9 cellular contexts compared by ENCODE assay signal in the genomic region with DNA sequence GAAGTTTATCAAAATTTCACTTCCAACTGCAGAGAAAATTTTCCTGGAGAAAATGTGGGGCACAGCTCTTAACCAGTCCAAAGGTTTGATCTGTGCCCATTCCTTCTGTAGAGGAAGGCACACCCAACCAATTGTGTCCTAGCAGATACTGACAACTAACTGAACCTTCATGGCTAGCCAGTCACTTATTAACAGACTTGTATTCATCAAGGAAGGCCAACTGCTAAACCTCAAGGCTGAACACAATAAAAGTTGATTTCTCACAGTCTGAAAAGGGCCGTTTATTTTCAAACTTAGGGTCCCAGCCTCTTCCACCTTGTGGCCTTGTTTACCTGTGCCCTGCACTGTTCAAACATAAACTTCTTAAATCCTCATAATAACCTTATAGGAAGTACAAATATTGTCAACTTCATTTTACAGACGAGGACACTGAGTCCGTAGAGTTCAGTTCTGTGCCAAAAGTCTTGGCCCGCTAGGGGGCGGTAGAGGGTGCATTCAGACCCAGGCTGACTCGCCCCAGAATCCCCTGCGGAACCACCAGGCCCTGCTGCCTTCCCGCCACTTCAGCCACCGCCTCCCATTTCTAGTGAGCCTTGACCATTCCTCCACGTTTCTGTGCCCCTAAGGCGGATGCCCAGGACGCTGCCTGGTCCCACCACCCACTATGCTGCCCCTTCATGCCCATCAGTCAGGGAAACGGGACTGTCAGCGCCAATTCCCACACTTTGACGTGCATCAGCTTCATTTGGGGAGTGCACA.
A peak's percentile ranks its signal among the peaks of the same experiment; 100 is the strongest.
DNase-seq lines count a peak whose midpoint lies in the region; ATAC-seq and FAIRE-seq lines count a peak whose summit lies in the region.
"Had no signal": no experiment of that assay in that cellular context is flagged by ENCODE, and none has a peak within 500 bp of the region (broad histone marks: within the 10 kb centered on the region; RNA-seq: fewer than 3 reads in every experiment).

No MANE protein-coding gene starts in this region.

- H3K36me3 ChIP-seq in iPS DF 6.9 (ENCODE audit: control insufficient read depth, insufficient read depth, low read length): no peaks in the 10 kb centered on the region

- H3K4me1 ChIP-seq in iPS DF 6.9 (ENCODE audit: control insufficient read depth, insufficient read depth, low read length): no peaks in the 10 kb centered on the region

- no peak overlapping the region for H3K4me3 ChIP-seq in iPS DF 6.9 (ENCODE audit: low read length)

- no peak overlapping the region for H3K27ac ChIP-seq in iPS DF 6.9 (ENCODE audit: low read length)

- H3K27me3 ChIP-seq in iPS DF 6.9 (ENCODE audit: control insufficient read depth, insufficient read depth, low read length): no peaks in the 10 kb centered on the region

- FAIRE-seq in RCC 7860 (lab: Jason Lieb, UNC): peak; percentile 81

- ATAC-seq in HG02852 (IDR thresholded peaks at IDR 0.05; ENCODE audit: unreplicated experiment) (no peak), HG03095 (IDR thresholded peaks at IDR 0.05; ENCODE audit: unreplicated experiment) (no peak), HG03108 (IDR thresholded peaks at IDR 0.05; ENCODE audit: unreplicated experiment) (no peak)

- no CpG with 5 or more reads among the region's 15 CpGs for WGBS in iPS DF 6.9 (ENCODE audit: insufficient coverage, insufficient read length)

- H3K9me3 ChIP-seq in iPS DF 6.9 (ENCODE audit: control insufficient read depth, insufficient read depth, low read length): no peaks in the 10 kb centered on the region

- DNase-seq in stimulated activated CD4-positive, alpha-beta T cell treated with anti-CD3 and anti-CD28 coated beads, Interleukin-1b, Interleukin-23, amount 100 ng/mL, for 48 hours: peak; percentile 22
- DNase-seq in stimulated activated CD4-positive, alpha-beta T cell treated with anti-CD3 and anti-CD28 coated beads, Interleukin-4, amount 100 ng/mL, for 24 hours: no peak
- peak; percentile 70 for DNase-seq in RCC 7860 (ENCODE audit: low spot score)
- peak; percentile 54 for DNase-seq in iPS DF 6.9 (ENCODE audit: low read depth, low spot score)
- DNase-seq in GOT3 (lab: John Stamatoyannopoulos, UW): no peak
- DNase-seq: anterior cingulate cortex had no signal

Comparison
In these comparisons a context has a peak if more than half of its experiments do, and no peak if none do; other contexts are left out.
1. DNase-seq: peak in stimulated activated CD4-positive, alpha-beta T cell treated with anti-CD3 and anti-CD28 coated beads, Interleukin-1b, Interleukin-23, amount 100 ng/mL, for 48 hours (single experiment), RCC 7860 (single experiment) and iPS DF 6.9 (single experiment); none in stimulated activated CD4-positive, alpha-beta T cell treated with anti-CD3 and anti-CD28 coated beads, Interleukin-4, amount 100 ng/mL, for 24 hours (single experiment) and GOT3 (single experiment).